18 cellular contexts compared by ENCODE assay signal in the genomic region with DNA sequence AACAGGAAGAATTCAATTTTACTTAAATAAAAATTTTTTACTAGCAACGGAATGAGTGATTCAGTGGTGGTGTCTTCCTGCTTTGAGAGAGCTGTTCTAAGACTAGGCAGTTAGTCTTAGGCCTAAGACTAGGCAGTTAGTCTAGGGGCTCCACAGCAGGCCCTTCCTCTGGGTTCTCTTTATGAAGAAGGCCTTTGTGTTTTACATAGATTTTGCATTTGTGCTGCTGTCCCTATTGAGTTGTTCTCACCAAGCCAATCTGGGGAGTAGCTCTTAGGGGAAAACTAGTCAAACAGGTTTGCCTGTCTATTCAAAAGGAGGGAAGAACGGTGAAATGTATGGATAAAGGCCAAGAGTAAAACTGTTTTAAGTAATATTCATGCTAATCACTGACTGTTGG. TPM values are rescaled to one million over a fixed set of nuclear protein-coding genes. Genes with fewer than 3 reads are reported as not detected.
DNase-seq lines count a peak whose midpoint lies in the region; ATAC-seq and TF ChIP-seq lines count a peak whose summit lies in the region.
"Had no signal": no experiment of that assay in that cellular context is flagged by ENCODE, and none has a peak within 500 bp of the region (broad histone marks: within the 10 kb centered on the region; RNA-seq: fewer than 3 reads in every experiment).

No MANE protein-coding gene starts in this region.

- H3K4me3 Mint-ChIP-seq in glutamatergic neuron (ENCODE audit: unreplicated experiment), result no peak overlapping the region
- no peak overlapping the region for H3K4me3 Mint-ChIP-seq in stimulated activated naive CD8-positive, alpha-beta T cell treated with anti-CD3 and anti-CD28 coated beads, Interleukin-15, amount 100 ng/mL, for 72 hours
- H3K4me3 Mint-ChIP-seq: naive B cell; stimulated activated naive CD8-positive, alpha-beta T cell treated with anti-CD3 and anti-CD28 coated beads, Interleukin-15, Interleukin-2, amounts not matched to agents 100 ng/mL and 50 ng/mL, for 24 hours had no signal

- no peaks in the 10 kb centered on the region for H3K4me1 Mint-ChIP-seq in glutamatergic neuron (ENCODE audit: low read depth, unreplicated experiment)
- no peaks in the 10 kb centered on the region for H3K4me1 Mint-ChIP-seq in stimulated activated naive CD8-positive, alpha-beta T cell treated with anti-CD3 and anti-CD28 coated beads, Interleukin-15, amount 100 ng/mL, for 72 hours

- H3K27me3 Mint-ChIP-seq in glutamatergic neuron (ENCODE audit: unreplicated experiment), result no peaks in the 10 kb centered on the region
- H3K27me3 Mint-ChIP-seq in stimulated activated naive CD8-positive, alpha-beta T cell treated with anti-CD3 and anti-CD28 coated beads, Interleukin-15, amount 100 ng/mL, for 72 hours, result no peaks in the 10 kb centered on the region
- H3K27me3 Mint-ChIP-seq: naive B cell; stimulated activated naive CD8-positive, alpha-beta T cell treated with anti-CD3 and anti-CD28 coated beads, Interleukin-15, Interleukin-2, amounts not matched to agents 100 ng/mL and 50 ng/mL, for 24 hours had no signal

- no peak overlapping the region for H3K4me3 ChIP-seq in epithelial cell of esophagus (ENCODE audit: low read length)
- H3K4me3 ChIP-seq: BLaER1, esophagus squamous epithelium, left ventricle myocardium inferior, prostate gland had no signal

- no peaks in the 10 kb centered on the region for H3K36me3 Mint-ChIP-seq in glutamatergic neuron (ENCODE audit: unreplicated experiment)
- H3K36me3 Mint-ChIP-seq: naive B cell had no signal

- H3K9me3 Mint-ChIP-seq in glutamatergic neuron (ENCODE audit: unreplicated experiment), result no peaks in the 10 kb centered on the region
- no peaks in the 10 kb centered on the region for H3K9me3 Mint-ChIP-seq in stimulated activated naive CD8-positive, alpha-beta T cell treated with anti-CD3 and anti-CD28 coated beads, Interleukin-15, amount 100 ng/mL, for 72 hours
- H3K9me3 Mint-ChIP-seq: naive B cell; stimulated activated naive CD8-positive, alpha-beta T cell treated with anti-CD3 and anti-CD28 coated beads, Interleukin-15, Interleukin-2, amounts not matched to agents 100 ng/mL and 50 ng/mL, for 24 hours had no signal

- peak overlapping the region; percentile 17 for H3K27ac ChIP-seq in substantia nigra (ENCODE audit: low read depth, low read length, poor library complexity, severe bottlenecking)
- H3K27ac ChIP-seq: BLaER1, esophagus squamous epithelium, left ventricle myocardium inferior, prostate gland had no signal

- no peak; the same call in 1 of the 2 replicates for TF ChIP-seq EP300 in Ishikawa (IDR thresholded peaks at IDR 0.05; ENCODE audit: borderline replicate concordance)

- no peak for TF ChIP-seq RAD21 in Ishikawa (IDR thresholded peaks at IDR 0.05; ENCODE audit: low read depth)

- ATAC-seq in stimulated activated naive CD8-positive, alpha-beta T cell treated with anti-CD3 and anti-CD28 coated beads, Interleukin-15, amount 100 ng/mL, for 72 hours, result no peak

- DNase-seq in NCI-H345 treated with DMSO at 0.1 percent for 48 hours (lab: John Stamatoyannopoulos, UW; ENCODE audit: unreplicated experiment) (peak; percentile 70), epithelial cell of esophagus (ENCODE audit: low read depth) (peak; percentile 62), substantia nigra (lab: John Stamatoyannopoulos, UW) (no peak), glutamatergic neuron (no peak), SK-N-DZ (ENCODE audit: low spot score) (no peak)
- no peak for DNase-seq in activated naive CD4-positive, alpha-beta T cell treated with Interleukin-2 at 50 U/mL for 16 hours
- no peak for DNase-seq in stimulated activated naive CD8-positive, alpha-beta T cell treated with anti-CD3 and anti-CD28 coated beads, Interleukin-15, amount 100 ng/mL, for 72 hours
- DNase-seq: activated gamma-delta T cell, aorta, cortex of kidney, esophagus squamous epithelium, KBM-7, left ventricle myocardium inferior, naive B cell had no signal

- no peak overlapping the region for H3K27ac Mint-ChIP-seq in glutamatergic neuron (ENCODE audit: unreplicated experiment)
- H3K27ac Mint-ChIP-seq in stimulated activated naive CD8-positive, alpha-beta T cell treated with anti-CD3 and anti-CD28 coated beads, Interleukin-15, amount 100 ng/mL, for 72 hours, result no peak overlapping the region
- H3K27ac Mint-ChIP-seq: naive B cell; stimulated activated naive CD8-positive, alpha-beta T cell treated with anti-CD3 and anti-CD28 coated beads, Interleukin-15, Interleukin-2, amounts not matched to agents 100 ng/mL and 50 ng/mL, for 24 hours had no signal

- no peak for TF ChIP-seq CTCF in epithelial cell of esophagus (IDR thresholded peaks at IDR 0.05; ENCODE audit: insufficient read depth, low read depth, low read length, missing control alignments)
- TF ChIP-seq CTCF in glutamatergic neuron (IDR thresholded peaks at IDR 0.05; ENCODE audit: partially characterized antibody, unreplicated experiment), result no peak

TF ChIP-seq in Ishikawa, 13 proteins besides CTCF, POLR2A, EP300 and RAD21:
- TF ChIP-seq, protein P1, sequence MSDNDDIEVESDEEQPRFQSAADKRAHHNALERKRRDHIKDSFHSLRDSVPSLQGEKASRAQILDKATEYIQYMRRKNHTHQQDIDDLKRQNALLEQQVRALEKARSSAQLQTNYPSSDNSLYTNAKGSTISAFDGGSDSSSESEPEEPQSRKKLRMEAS (IDR thresholded peaks at IDR 0.05), result peak; percentile 28; the same call in 1 of the 2 replicates
- 0 out of 2 replicates have a peak, but pooled peaks have one; percentile 23 for TF ChIP-seq TCF12 (IDR thresholded peaks at IDR 0.05; ENCODE audit: low read depth)
- TF ChIP-seq FOXM1 (IDR thresholded peaks at IDR 0.05; ENCODE audit: borderline replicate concordance, low read depth), result no peak
- TF ChIP-seq ZBTB7A (IDR thresholded peaks at IDR 0.05; ENCODE audit: low read depth), result no peak
- peak; percentile 61 for TF ChIP-seq NFIC (IDR thresholded peaks at IDR 0.05)

RNA-seq across cellular contexts. Expression of a gene that starts 7.6 kb away (rescaled TPM):
- total RNA-seq in glutamatergic neuron (ENCODE audit: unreplicated experiment), result 0.98 TPM
- polyA plus RNA-seq in SK-N-DZ (2014; cell fraction: cytosol; rRNA removed), result 0.22 and 0.58 TPM in 2 replicates
- polyA plus RNA-seq in SK-N-DZ (2014; cell fraction: nucleus; rRNA removed), result 0.13 and 0.18 TPM in 2 replicates
- total RNA-seq: left ventricle myocardium inferior had no signal

Comparison
In these comparisons a context has a peak if more than half of its experiments do, and no peak if none do; other contexts are left out.
1. DNase-seq: peak in NCI-H345 treated with DMSO at 0.1 percent for 48 hours (single experiment) and epithelial cell of esophagus (single experiment); none in substantia nigra (0 of 49), activated naive CD4-positive, alpha-beta T cell treated with Interleukin-2 at 50 U/mL for 16 hours (single experiment), glutamatergic neuron (single experiment), SK-N-DZ (single experiment) and stimulated activated naive CD8-positive, alpha-beta T cell treated with anti-CD3 and anti-CD28 coated beads, Interleukin-15, amount 100 ng/mL, for 72 hours (0 of 2).